25 cellular contexts compared by ENCODE assay signal in the genomic region with DNA sequence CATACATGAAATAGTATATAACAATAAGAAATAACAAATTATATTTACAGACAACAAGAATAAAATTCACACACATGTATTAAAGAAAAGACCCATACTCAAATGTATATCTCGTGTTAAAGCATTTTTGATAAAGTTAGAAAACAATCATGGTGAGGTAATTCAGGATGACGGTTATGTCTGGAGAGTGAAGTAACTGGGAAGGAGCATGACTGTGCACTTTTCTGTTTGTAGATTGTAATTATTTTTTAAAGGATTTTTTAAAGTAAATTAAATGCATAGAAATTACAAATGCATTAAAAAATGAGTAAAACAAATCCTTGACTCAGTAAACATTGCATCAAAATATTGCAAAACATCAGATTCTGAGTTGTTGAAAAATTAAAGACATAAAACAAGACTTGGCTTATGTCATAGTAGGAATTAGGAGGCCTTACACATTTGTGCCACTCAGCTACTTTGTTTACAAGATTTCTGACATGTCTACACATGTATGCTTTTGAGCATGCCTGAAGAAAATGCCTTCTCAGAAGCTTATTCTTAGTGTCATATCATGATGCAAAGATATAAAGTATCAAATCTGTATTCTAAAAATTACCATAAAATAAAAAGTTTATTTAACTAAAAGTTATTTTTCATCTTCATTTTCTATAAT.
DNase-seq lines count a peak whose midpoint lies in the region; ATAC-seq, FAIRE-seq and TF ChIP-seq lines count a peak whose summit lies in the region.
"Had no signal": no experiment of that assay in that cellular context is flagged by ENCODE, and none has a peak within 500 bp of the region (broad histone marks: within the 10 kb centered on the region; RNA-seq: fewer than 3 reads in every experiment).

No MANE protein-coding gene starts in this region.

- no peak for ATAC-seq in HG02798 (IDR thresholded peaks at IDR 0.05; ENCODE audit: poor library complexity, unreplicated experiment)
- ATAC-seq: activated CD8-positive, alpha-beta T cell treated with anti-CD3 and anti-CD28 coated beads for 36 hours; body of pancreas; stimulated activated naive B cell treated with anti-CD40 and anti-IgM and Interleukin-4, amounts not matched to agents 10 μg/mL and 1 μg/mL and 100 μg/mL, for 72 hours had no signal

- FAIRE-seq in urothelium cell line (lab: Jason Lieb, UNC), result no peak
- FAIRE-seq: GM12892 had no signal

- TF ChIP-seq CTCF in choroid plexus epithelial cell (conservative IDR thresholded peaks at IDR 0.05; ENCODE audit: low read depth, low read length), result no peak
- TF ChIP-seq CTCF in smooth muscle cell (IDR thresholded peaks at IDR 0.05; ENCODE audit: borderline replicate concordance, insufficient read depth, poor library complexity, severe bottlenecking), result no peak

- no peaks in the 10 kb centered on the region for H3K36me3 ChIP-seq in smooth muscle cell (ENCODE audit: low read depth)
- H3K36me3 ChIP-seq: adrenal gland, suprapubic skin, upper lobe of left lung had no signal

- no peak overlapping the region for H3K9ac ChIP-seq in smooth muscle cell (ENCODE audit: low read depth)

- peak overlapping the region; percentile 61 for H3K27ac ChIP-seq in smooth muscle cell (ENCODE audit: low read depth)
- H3K27ac ChIP-seq: adrenal gland, body of pancreas, PC-9, skin epidermis, suprapubic skin, upper lobe of left lung had no signal

- H3K4me3 ChIP-seq in choroid plexus epithelial cell (ENCODE audit: low read depth, low read length), result no peak overlapping the region
- no peak overlapping the region for H3K4me3 ChIP-seq in smooth muscle cell
- H3K4me3 ChIP-seq: adrenal gland, body of pancreas, PC-9, skin epidermis, suprapubic skin, upper lobe of left lung had no signal

- no peaks in the 10 kb centered on the region for H3F3A ChIP-seq in smooth muscle cell (ENCODE audit: low read depth)

- no peaks in the 10 kb centered on the region for H3K4me1 ChIP-seq in smooth muscle cell (ENCODE audit: low read depth)
- H3K4me1 ChIP-seq: adrenal gland, body of pancreas, suprapubic skin, upper lobe of left lung had no signal

- H3K4me2 ChIP-seq in smooth muscle cell, result peak overlapping the region; percentile 38
- H3K4me2 ChIP-seq: PC-9 had no signal

- no peaks in the 10 kb centered on the region for H3K9me3 ChIP-seq in smooth muscle cell (replicated peaks; ENCODE audit: low read depth)
- H3K9me3 ChIP-seq: adrenal gland, body of pancreas, suprapubic skin, upper lobe of left lung had no signal

- peak overlapping the region; percentile 76 for H2AFZ ChIP-seq in smooth muscle cell (ENCODE audit: low read depth)
- H2AFZ ChIP-seq: PC-9 had no signal

- WGBS in smooth muscle cell (ENCODE audit: low lambda C conversion rate), result 51% methylated on average over 2 of the region's 2 CpGs

- no peaks in the 10 kb centered on the region for H3K79me2 ChIP-seq in smooth muscle cell (ENCODE audit: low read depth)

- H3K27me3 ChIP-seq in smooth muscle cell (ENCODE audit: low read depth), result no peaks in the 10 kb centered on the region
- H3K27me3 ChIP-seq: adrenal gland, body of pancreas, suprapubic skin, upper lobe of left lung had no signal

- H4K20me1 ChIP-seq in smooth muscle cell (ENCODE audit: low read depth), result no peaks in the 10 kb centered on the region

- peak; percentile 34 for DNase-seq in NCI-H2171 treated with DMSO at 0.1 percent for 48 hours (lab: John Stamatoyannopoulos, UW)
- no peak for DNase-seq in NCI-H2171 (lab: John Stamatoyannopoulos, UW)
- peak; percentile 26 for DNase-seq in LHCN-M2 (ENCODE audit: low read depth)
- DNase-seq in choroid plexus epithelial cell (ENCODE audit: low read depth), result peak; percentile 51
- DNase-seq in smooth muscle cell (lab: John Stamatoyannopoulos, UW; ENCODE audit: unreplicated experiment), result no peak
- DNase-seq in urothelium cell line (ENCODE audit: low spot score), result no peak
- no peak for DNase-seq in C1 segment of cervical spinal cord (lab: John Stamatoyannopoulos, UW)
- DNase-seq: activated CD8-positive, alpha-beta memory T cell treated with anti-CD3 and anti-CD28 coated beads, Interleukin-2, amount 50 U/mL, for 48 hours; activated CD8-positive, alpha-beta T cell treated with anti-CD3 and anti-CD28 coated beads for 36 hours; activated naive CD4-positive, alpha-beta T cell treated with anti-CD3 and anti-CD28 coated beads for 36 hours; adrenal gland; body of pancreas; NCI-H2029 treated with DMSO at 0.1 percent for 48 hours; NCI-H2227 treated with DMSO at 0.1 percent for 48 hours; NCI-H526 treated with DMSO at 0.1 percent for 48 hours; NK-92 treated with Interleukin-12 subunit alpha and Interleukin-12 subunit beta, amount 100 ng/mL, for 24 hours; PC-9; retina; Right ventricle myocardium superior; stimulated activated naive B cell treated with anti-CD40 and anti-IgM and Interleukin-4, amounts not matched to agents 10 μg/mL and 1 μg/mL and 100 μg/mL, for 72 hours; upper lobe of left lung had no signal

Comparison
In these comparisons a context has a peak if more than half of its experiments do, and no peak if none do; other contexts are left out.
1. DNase-seq: peak in NCI-H2171 treated with DMSO at 0.1 percent for 48 hours (single experiment), LHCN-M2 (single experiment) and choroid plexus epithelial cell (single experiment); none in NCI-H2171 (single experiment), smooth muscle cell (single experiment), urothelium cell line (single experiment) and C1 segment of cervical spinal cord (0 of 14).